In the genomic region with DNA sequence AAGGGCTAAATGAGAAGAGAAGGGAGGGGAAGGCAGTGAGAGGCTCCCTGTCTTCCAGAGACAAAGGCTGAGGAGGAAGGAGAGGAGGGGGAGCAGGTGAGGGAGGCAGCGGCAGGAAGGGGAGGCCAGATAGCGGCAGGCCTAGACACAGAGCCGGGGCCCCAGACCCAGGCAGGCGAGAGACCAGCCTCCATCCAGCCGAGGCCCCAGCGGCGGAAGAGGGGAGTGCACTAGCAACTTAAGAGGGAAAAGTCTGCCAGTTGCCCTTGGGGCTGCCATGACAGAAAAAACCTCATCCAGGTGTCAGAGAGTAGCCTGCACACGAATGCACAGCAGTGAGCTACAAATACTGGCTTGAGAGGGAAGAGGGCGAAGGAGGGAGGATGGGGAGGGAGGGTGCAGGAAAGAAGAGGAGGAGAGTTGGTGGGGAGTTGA, we compare ENCODE assay signal across 9 cellular contexts. TPM values are rescaled to one million over a fixed set of nuclear protein-coding genes. Genes with fewer than 3 reads are reported as not detected.
DNase-seq lines count a peak whose midpoint lies in the region; ATAC-seq and TF ChIP-seq lines count a peak whose summit lies in the region.
"Had no signal": no experiment of that assay in that cellular context is flagged by ENCODE, and none has a peak within 500 bp of the region (broad histone marks: within the 10 kb centered on the region; RNA-seq: fewer than 3 reads in every experiment).

No MANE protein-coding gene starts in this region.

- ATAC-seq in body of pancreas = no peak
- no peak for ATAC-seq in GM18502 (IDR thresholded peaks at IDR 0.05; ENCODE audit: poor library complexity, unreplicated experiment)

- H3K36me3 ChIP-seq in body of pancreas (replicated peaks in 1 of 2; ENCODE audit: insufficient read depth in 1 of 2, low read depth in 2 of 2) = no peaks in the 10 kb centered on the region
- H3K36me3 ChIP-seq in MG63 = no peaks in the 10 kb centered on the region
- H3K36me3 ChIP-seq: neutrophil had no signal

- H3K27ac Mint-ChIP-seq in nephron progenitor cell = peak overlapping the region; percentile 99

- H3K27me3 ChIP-seq in body of pancreas = no peaks in the 10 kb centered on the region
- no peaks in the 10 kb centered on the region for H3K27me3 ChIP-seq in MG63

- H3K9me3 ChIP-seq in body of pancreas = no peaks in the 10 kb centered on the region
- no peaks in the 10 kb centered on the region for H3K9me3 ChIP-seq in MG63
- H3K9me3 ChIP-seq: neutrophil had no signal

- H3K4me1 Mint-ChIP-seq in nephron progenitor cell = peaks cover 75% of the 10 kb centered on the region

- no peaks in the 10 kb centered on the region for H3K36me3 Mint-ChIP-seq in nephron progenitor cell (ENCODE audit: low read depth)

- intact Hi-C loops in body of pancreas (cut with DNase I) = loop anchor here (10.0 kb wide), 3 partner anchors 99 to 311 kb away; no protein-coding TSS in a partner anchor

- peak overlapping the region; percentile 58 for H3K4me3 Mint-ChIP-seq in nephron progenitor cell

- H3K4me3 ChIP-seq in body of pancreas = no peak overlapping the region
- H3K4me3 ChIP-seq in MG63 = no peak overlapping the region
- H3K4me3 ChIP-seq: SK-N-MC had no signal

- no peaks in the 10 kb centered on the region for H3K9me3 Mint-ChIP-seq in nephron progenitor cell

- TF ChIP-seq CTCF in GM12872 (IDR thresholded peaks at IDR 0.05; ENCODE audit: insufficient read depth, low read depth, low read length) (peak; percentile 75), body of pancreas (IDR thresholded peaks at IDR 0.05) (peak in 5 of 7 experiments; percentile 2 to 24 (median 18)), nephron progenitor cell (IDR thresholded peaks at IDR 0.05) (peak; percentile 63)

- DNase-seq in NCI-H526 (lab: John Stamatoyannopoulos, UW) (peak; percentile 68 to 88), body of pancreas (no peak), nephron progenitor cell (peak; percentile 80), AG08396 (ENCODE audit: low spot score) (no peak), MG63 (no peak)

- no peak for TF ChIP-seq POLR2A in body of pancreas (IDR thresholded peaks at IDR 0.05)

- 39 to 65% methylated on average over 8 to 9 of the region's 9 CpGs for whole genome bisulfite sequencing in body of pancreas, 2 donors

- H3K27me3 Mint-ChIP-seq in nephron progenitor cell (ENCODE audit: low read depth, poor library complexity) = peaks cover 7% of the 10 kb centered on the region

- no peak overlapping the region for H3K27ac ChIP-seq in body of pancreas
- H3K27ac ChIP-seq: neutrophil had no signal

- H3K4me1 ChIP-seq in body of pancreas = peaks cover 11% of the 10 kb centered on the region

RNA-seq across cellular contexts. Expression of gene IGLL1, which starts 46.7 kb away (rescaled TPM):
- total RNA-seq in body of pancreas = not detected
- not detected in 2 replicates for total RNA-seq in MG63 (2014; rRNA removed; shearing (Covaris generic); ENCODE audit: low replicate concordance)

Comparison
In these comparisons a context has a peak if more than half of its experiments do, and no peak if none do; other contexts are left out.
1. CTCF ChIP-seq: peak in every context shown above with its lines; median percentile 75 in GM12872; 63 in nephron progenitor cell; 18 in body of pancreas.
2. DNase-seq: peak in NCI-H526 (2 of 2) and nephron progenitor cell (single experiment); none in body of pancreas (0 of 4), AG08396 (single experiment) and MG63 (single experiment).